Comparison of ENCODE assay signal across 1 cellular context in the genomic region with DNA sequence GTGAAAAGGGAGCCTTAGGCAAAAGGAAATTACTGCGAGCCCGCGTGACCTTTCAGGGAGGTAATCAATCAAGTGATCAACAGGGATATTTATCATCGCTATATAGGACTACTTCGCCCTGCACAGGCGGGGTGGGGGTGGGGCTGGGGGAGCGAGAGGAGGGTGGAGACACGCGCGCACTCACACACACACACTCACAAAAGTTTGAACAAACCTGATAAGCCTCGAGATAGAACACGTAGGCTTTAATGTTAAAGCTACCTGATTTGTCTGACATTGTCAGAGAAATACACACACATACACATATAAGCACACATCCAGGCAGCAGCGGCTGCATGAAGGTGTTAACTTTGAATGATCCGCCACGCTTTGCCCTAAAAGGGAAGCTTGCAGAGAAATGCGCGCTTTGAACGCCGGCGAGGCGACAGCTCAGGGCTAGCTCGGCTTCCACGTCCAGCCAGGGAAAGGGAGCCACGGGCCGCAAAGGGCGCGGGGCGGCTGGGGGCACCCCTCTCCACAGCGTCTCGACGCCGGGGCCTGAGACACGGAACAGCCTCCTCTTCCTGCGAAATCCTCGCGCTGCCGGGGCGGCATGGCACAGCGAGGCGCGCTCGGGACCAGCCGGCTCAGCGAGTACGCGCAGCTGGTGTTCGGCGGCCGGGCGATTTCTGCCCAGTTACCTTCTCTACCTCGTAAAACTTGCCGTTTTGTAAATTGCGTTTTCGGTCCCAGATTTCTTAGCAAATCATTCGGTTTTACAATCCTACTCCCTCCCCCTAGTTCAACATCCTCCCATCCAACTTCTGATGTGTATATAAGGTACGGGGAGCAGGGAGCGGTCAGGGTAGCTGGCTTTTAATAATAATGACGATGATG.
TF ChIP-seq lines count a peak whose summit lies in the region.

No MANE protein-coding gene starts in this region.

TF ChIP-seq in GM23338, 12 proteins besides CTCF, POLR2A, EP300 and RAD21 (continued from another document):
- TF ChIP-seq, protein P1, sequence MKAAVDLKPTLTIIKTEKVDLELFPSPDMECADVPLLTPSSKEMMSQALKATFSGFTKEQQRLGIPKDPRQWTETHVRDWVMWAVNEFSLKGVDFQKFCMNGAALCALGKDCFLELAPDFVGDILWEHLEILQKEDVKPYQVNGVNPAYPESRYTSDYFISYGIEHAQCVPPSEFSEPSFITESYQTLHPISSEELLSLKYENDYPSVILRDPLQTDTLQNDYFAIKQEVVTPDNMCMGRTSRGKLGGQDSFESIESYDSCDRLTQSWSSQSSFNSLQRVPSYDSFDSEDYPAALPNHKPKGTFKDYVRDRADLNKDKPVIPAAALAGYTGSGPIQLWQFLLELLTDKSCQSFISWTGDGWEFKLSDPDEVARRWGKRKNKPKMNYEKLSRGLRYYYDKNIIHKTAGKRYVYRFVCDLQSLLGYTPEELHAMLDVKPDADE (IDR thresholded peaks at IDR 0.05), result no peak
- peak; percentile 57 for TF ChIP-seq EZH2 (IDR thresholded peaks at IDR 0.05; ENCODE audit: low read depth, unreplicated experiment)
TF ChIP-seq in GM23338: peak in this region for 1.
